Comparison of ENCODE assay signal across 19 cellular contexts in the genomic region with DNA sequence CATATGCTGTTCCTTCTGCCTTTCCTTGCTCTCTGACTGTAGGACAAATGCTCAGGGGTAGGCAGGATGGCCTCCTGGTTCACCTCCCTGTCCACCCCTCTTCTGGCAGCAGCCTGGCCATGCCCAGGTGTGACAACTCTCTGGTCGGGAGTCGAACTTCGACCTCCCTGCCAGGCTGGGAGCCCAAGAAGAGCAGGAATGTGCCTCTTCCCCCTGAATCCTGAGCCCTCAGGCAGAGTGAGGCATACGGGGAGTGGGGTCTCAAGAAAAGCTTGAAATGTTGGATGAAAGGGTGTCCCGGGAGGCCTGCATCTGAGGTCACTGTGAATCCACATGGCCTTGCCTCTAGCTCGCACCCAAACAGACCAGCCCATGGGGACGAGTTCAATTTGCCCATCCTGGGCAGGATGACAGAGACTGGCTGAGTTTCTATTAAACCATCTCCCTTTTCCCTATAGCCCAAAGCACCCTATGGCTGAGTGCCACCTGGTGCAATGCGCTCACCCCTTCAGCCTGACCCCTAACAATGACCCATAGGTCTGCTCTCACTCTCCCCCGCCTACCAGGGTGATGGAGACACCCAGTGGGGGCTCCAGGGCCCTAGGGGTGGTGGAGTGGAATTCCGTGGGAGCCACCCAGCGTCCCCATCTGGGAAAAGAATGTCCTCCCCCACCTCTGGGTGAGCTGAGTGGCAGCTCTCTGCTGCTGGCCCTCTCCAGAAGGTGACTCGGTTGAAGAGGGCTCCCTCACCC. TPM values are rescaled to one million over a fixed set of nuclear protein-coding genes. Genes with fewer than 3 reads are reported as not detected.
"Had no signal": no experiment of that assay in that cellular context is flagged by ENCODE, and none has a peak within 500 bp of the region (broad histone marks: within the 10 kb centered on the region; RNA-seq: fewer than 3 reads in every experiment).

No MANE protein-coding gene starts in this region.

- H3K27me3 ChIP-seq: testis had no signal

- DNase-seq: activated CD4-positive, alpha-beta T cell treated with anti-CD3 and anti-CD28 coated beads, Interleukin-2, amount 10 ng/mL, durations not matched to agents 7 days and 5 days; activated CD4-positive, CD25-positive, alpha-beta regulatory T cell; activated CD8-positive, alpha-beta memory T cell treated with anti-CD3 and anti-CD28 coated beads for 24 hours; activated naive CD8-positive, alpha-beta T cell treated with anti-CD3 and anti-CD28 coated beads, Interleukin-2, amount 50 U/mL, for 24 hours; effector CD4-positive, alpha-beta T cell; hippocampal formation; kidney glomerular epithelial cell; midbrain; naive B cell; stimulated activated CD4-positive, alpha-beta T cell treated with anti-CD3 and anti-CD28 coated beads, Interleukin-15, amount 100 ng/mL, for 24 hours; stimulated activated CD4-positive, alpha-beta T cell treated with anti-CD3 and anti-CD28 coated beads, Interleukin-4, amount 100 ng/mL, for 24 hours; testis had no signal

- H3K4me1 ChIP-seq: gastrocnemius medialis, psoas muscle had no signal

- H3K9me3 ChIP-seq: gastrocnemius medialis, psoas muscle, testis had no signal

- H3K36me3 ChIP-seq: gastrocnemius medialis had no signal

- H3K4me3 ChIP-seq: gastrocnemius medialis, lung, psoas muscle, testis had no signal

- FAIRE-seq: astrocyte, colon, urothelium cell line had no signal

- ATAC-seq: activated naive CD8-positive, alpha-beta T cell treated with anti-CD3 and anti-CD28 coated beads, Interleukin-2, amount 50 U/mL, for 24 hours; gastrocnemius medialis; psoas muscle; SK-N-SH treated with all-trans-retinoic acid at 6 μM for 48 hours had no signal

- H3K27ac ChIP-seq: gastrocnemius medialis, psoas muscle, testis had no signal

RNA-seq across cellular contexts. Expression of a gene that starts 52.9 kb away (rescaled TPM):
- total RNA-seq: activated CD4-positive, alpha-beta T cell treated with anti-CD3 and anti-CD28 coated beads, Interleukin-2, amount 10 ng/mL, durations not matched to agents 7 days and 5 days had no signal
